Comparison of ENCODE assay signal across 8 cellular contexts in the genomic region with DNA sequence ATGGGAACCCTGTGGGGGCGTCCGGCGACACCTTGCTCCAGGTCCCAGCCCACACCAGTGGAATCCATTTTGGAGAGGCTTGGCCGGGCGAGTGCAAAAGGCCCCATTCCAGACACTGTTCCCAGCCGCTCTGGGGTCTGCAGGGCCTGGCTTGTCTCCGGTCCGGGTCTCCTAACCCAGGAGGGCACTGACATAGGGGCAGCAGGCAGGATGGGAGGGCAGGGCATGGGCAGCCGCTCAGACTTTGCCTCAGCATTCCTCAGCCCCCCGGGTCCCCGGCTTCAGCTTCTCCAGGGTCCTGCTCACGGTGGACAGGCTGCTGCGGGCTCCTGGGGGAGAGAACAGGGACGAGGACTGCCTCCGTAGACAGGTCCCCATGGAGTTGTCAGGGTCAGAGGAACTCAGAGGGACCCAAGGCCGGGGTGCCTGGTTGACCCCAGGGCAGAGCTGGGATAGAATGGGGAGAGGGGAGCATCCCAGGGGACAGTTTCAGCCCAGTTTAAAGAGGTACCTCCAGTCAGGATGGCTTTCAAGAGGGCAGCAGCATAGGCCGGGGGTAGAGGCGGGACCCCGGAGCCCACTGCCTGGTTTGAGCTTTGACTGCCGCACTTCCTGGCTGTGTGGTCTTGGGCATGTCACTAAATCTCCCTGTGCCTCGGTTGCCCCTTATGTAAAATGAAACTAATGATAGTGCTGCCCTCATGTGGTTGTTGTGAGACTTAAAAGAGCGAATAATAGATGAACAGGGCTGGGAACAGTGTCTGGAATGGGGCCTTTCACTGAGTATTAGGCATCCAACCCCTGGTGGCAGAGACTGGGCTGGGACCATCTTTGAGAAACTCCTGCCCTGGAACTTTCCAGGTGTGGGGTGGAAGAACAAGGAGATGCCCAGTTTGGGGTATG. TPM values are rescaled to one million over a fixed set of nuclear protein-coding genes. Genes with fewer than 3 reads are reported as not detected.
DNase-seq lines count a peak whose midpoint lies in the region; ATAC-seq, FAIRE-seq and TF ChIP-seq lines count a peak whose summit lies in the region.

No MANE protein-coding gene starts in this region.

- no peaks in the 10 kb centered on the region for H3K79me2 ChIP-seq in neural progenitor cell (ENCODE audit: low read depth)

- H3F3A ChIP-seq in neural progenitor cell (ENCODE audit: low read depth): no peaks in the 10 kb centered on the region

- H3K4me3 ChIP-seq in BE2C (ENCODE audit: low read depth, low read length): no peak overlapping the region
- no peak overlapping the region for H3K4me3 ChIP-seq in endodermal cell (ENCODE audit: low read length)
- H3K4me3 ChIP-seq in neural progenitor cell: no peak overlapping the region

- no peak overlapping the region for H2AFZ ChIP-seq in neural progenitor cell (replicated peaks)

- H3K27me3 ChIP-seq in BE2C: no peaks in the 10 kb centered on the region
- H3K27me3 ChIP-seq in endodermal cell (ENCODE audit: control insufficient read depth, insufficient read depth, low read length, poor library complexity, severe bottlenecking): peaks cover 47% of the 10 kb centered on the region
- peaks cover 52% of the 10 kb centered on the region for H3K27me3 ChIP-seq in neural progenitor cell

- H3K4me1 Mint-ChIP-seq in endodermal cell (peaks cover 6% of the 10 kb centered on the region), neural progenitor cell (peaks cover 27% of the 10 kb centered on the region)

- no peaks in the 10 kb centered on the region for H4K20me1 ChIP-seq in neural progenitor cell (ENCODE audit: low read depth)

- no peak overlapping the region for H3K4me3 Mint-ChIP-seq in endodermal cell
- no peak overlapping the region for H3K4me3 Mint-ChIP-seq in neural progenitor cell

- H3K9ac ChIP-seq in endodermal cell (ENCODE audit: extremely low read depth, low read length, poor library complexity, severe bottlenecking) (no peak overlapping the region), neural progenitor cell (no peak overlapping the region)

- 79 to 82% methylated on average over 11 to 22 of the region's 22 CpGs for WGBS in endodermal cell (ENCODE audit: insufficient coverage in 1 of 2, insufficient read length in 1 of 2), 2 experiments

- TF ChIP-seq CTCF in BE2C (IDR thresholded peaks at IDR 0.05; ENCODE audit: low read depth, low read length): peak; percentile 43
- TF ChIP-seq CTCF in endodermal cell (conservative IDR thresholded peaks at IDR 0.05): peak; percentile 74
- peak; percentile 61 for TF ChIP-seq CTCF in neural progenitor cell (IDR thresholded peaks at IDR 0.05)

- H3K36me3 Mint-ChIP-seq in endodermal cell (ENCODE audit: low read depth): no peaks in the 10 kb centered on the region
- H3K36me3 Mint-ChIP-seq in neural progenitor cell: no peaks in the 10 kb centered on the region

- H3K9me3 Mint-ChIP-seq in endodermal cell (no peaks in the 10 kb centered on the region), neural progenitor cell (no peaks in the 10 kb centered on the region)

- H3K27me3 Mint-ChIP-seq in endodermal cell (ENCODE audit: insufficient read depth) (peaks cover 76% of the 10 kb centered on the region), neural progenitor cell (ENCODE audit: insufficient read depth, low read depth) (peaks cover 42% of the 10 kb centered on the region)

- H3K27ac Mint-ChIP-seq in endodermal cell (no peak overlapping the region), neural progenitor cell (peak overlapping the region; percentile 4)

- DNase-seq in BE2C: no peak
- DNase-seq in GM18507 (ENCODE audit: extremely low spot score, insufficient read length, low read depth): no peak
- DNase-seq in RCC 7860 (ENCODE audit: low spot score): peak; percentile 52
- peak; percentile 67 for DNase-seq in endodermal cell
- peak; percentile 78 for DNase-seq in neural progenitor cell (ENCODE audit: low spot score)
- no peak for DNase-seq in stimulated activated CD4-positive, alpha-beta T cell treated with anti-CD3 and anti-CD28 coated beads, Interleukin-12 subunit alpha, Interleukin-12 subunit beta, amount 100 ng/mL, for 4 hours
- no peak for DNase-seq in stimulated activated CD4-positive, alpha-beta T cell treated with anti-CD3 and anti-CD28 coated beads, Interleukin-15, amount 100 ng/mL, for 24 hours

- H3K9me3 ChIP-seq in BE2C: no peaks in the 10 kb centered on the region
- no peaks in the 10 kb centered on the region for H3K9me3 ChIP-seq in endodermal cell (ENCODE audit: control insufficient read depth, low read length)
- H3K9me3 ChIP-seq in neural progenitor cell (ENCODE audit: low read depth): no peaks in the 10 kb centered on the region

- no peaks in the 10 kb centered on the region for H3K4me1 ChIP-seq in BE2C
- peaks cover 2% of the 10 kb centered on the region for H3K4me1 ChIP-seq in endodermal cell (ENCODE audit: control insufficient read depth, insufficient read depth, low read length)
- peaks cover 3% of the 10 kb centered on the region for H3K4me1 ChIP-seq in neural progenitor cell

- H3K27ac ChIP-seq in endodermal cell (ENCODE audit: low read depth, low read length) (no peak overlapping the region), neural progenitor cell (no peak overlapping the region)

- ATAC-seq in HG03025 (IDR thresholded peaks at IDR 0.05; ENCODE audit: low FRiP score, unreplicated experiment): no peak

- no peak overlapping the region for H3K4me2 ChIP-seq in neural progenitor cell

- H3K36me3 ChIP-seq in BE2C (no peaks in the 10 kb centered on the region), endodermal cell (ENCODE audit: control insufficient read depth, insufficient read depth, low read length) (no peaks in the 10 kb centered on the region), neural progenitor cell (no peaks in the 10 kb centered on the region)

- FAIRE-seq in GM18507 (lab: Jason Lieb, UNC) (peak; percentile 70), RCC 7860 (lab: Jason Lieb, UNC) (peak; percentile 18)

RNA-seq across cellular contexts. Expression of a gene that starts 3.7 kb away (rescaled TPM):
- not detected for polyA plus RNA-seq in BE2C (2012; ENCODE audit: insufficient read depth, insufficient read length, low read depth)
- total RNA-seq in endodermal cell (not detected), neural progenitor cell (ENCODE audit: low replicate concordance) (not detected in 2 replicates)
- polyA plus RNA-seq in endodermal cell (2013, experiment 1 of 2): 0.18 TPM
- not detected for polyA plus RNA-seq in endodermal cell (2013, experiment 2 of 2)

RNA-seq across cellular contexts. Expression of a gene that starts 56.3 kb away (rescaled TPM):
- polyA plus RNA-seq in BE2C (2012; ENCODE audit: insufficient read depth, insufficient read length, low read depth): 4.0 TPM
- total RNA-seq in endodermal cell (10 to 100 TPM; 19.9 to 28.5 TPM), neural progenitor cell (ENCODE audit: low replicate concordance) (10.5 and 16.4 TPM in 2 replicates)
- polyA plus RNA-seq in endodermal cell (2013, experiment 1 of 2): 22.8 TPM
- 22.0 TPM for polyA plus RNA-seq in endodermal cell (2013, experiment 2 of 2)

RNA-seq across cellular contexts. Expression of a gene that starts 58.1 kb away (rescaled TPM):
- not detected for polyA plus RNA-seq in BE2C (2012; ENCODE audit: insufficient read depth, insufficient read length, low read depth)
- total RNA-seq in endodermal cell: 10 to 100 TPM in 1 of 2 donors, 1 to 10 TPM in 1; 5.7 to 16.6 TPM
- 3.0 TPM for polyA plus RNA-seq in endodermal cell (2013, experiment 1 of 2)
- 3.4 TPM for polyA plus RNA-seq in endodermal cell (2013, experiment 2 of 2)
- total RNA-seq in neural progenitor cell (ENCODE audit: low replicate concordance): 0.06 and 0.56 TPM in 2 replicates

Comparison
In these comparisons a context has a peak if more than half of its experiments do, and no peak if none do; other contexts are left out.
1. DNase-seq: peak in RCC 7860 (single experiment), endodermal cell (single experiment) and neural progenitor cell (single experiment); none in BE2C (single experiment), GM18507 (single experiment), stimulated activated CD4-positive, alpha-beta T cell treated with anti-CD3 and anti-CD28 coated beads, Interleukin-12 subunit alpha, Interleukin-12 subunit beta, amount 100 ng/mL, for 4 hours (single experiment) and stimulated activated CD4-positive, alpha-beta T cell treated with anti-CD3 and anti-CD28 coated beads, Interleukin-15, amount 100 ng/mL, for 24 hours (single experiment).
2. Peak in every context shown above with its lines, with median percentiles within 50 percentile points of each other: CTCF ChIP-seq.